2 cellular contexts compared by ENCODE assay signal in the genomic region with DNA sequence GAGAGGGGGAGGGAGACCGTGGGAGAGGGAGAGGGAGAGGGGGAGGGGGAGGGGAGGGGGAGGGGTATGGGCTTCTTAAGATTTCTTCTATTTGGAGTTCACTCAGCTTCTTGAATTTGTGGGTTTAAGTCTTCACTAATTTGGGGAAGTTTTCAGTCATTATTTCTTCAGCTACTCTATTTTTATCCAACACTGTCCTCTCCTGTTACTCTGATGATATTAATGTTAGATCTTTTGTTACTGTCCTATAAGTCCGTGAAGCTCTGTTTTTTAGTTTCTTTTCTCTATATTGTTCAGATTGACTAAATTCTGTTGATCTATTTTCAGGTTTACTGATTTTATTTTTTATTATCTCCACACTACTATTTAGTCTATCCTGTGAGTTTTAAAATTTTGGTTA.
TF ChIP-seq lines count a peak whose summit lies in the region.

No MANE protein-coding gene starts in this region.

TF ChIP-seq in A549, 52 proteins besides CTCF, POLR2A, EP300 and RAD21:
- TF ChIP-seq SMC3 (IDR thresholded peaks at IDR 0.05) (no peak), FOSL2 (IDR thresholded peaks at IDR 0.05) (no peak), FOSL2 (CRISPR knock-in tag; IDR thresholded peaks at IDR 0.05) (no peak), GATA3 (IDR thresholded peaks at IDR 0.05; ENCODE audit: borderline replicate concordance) (no peak), CBX2 (IDR thresholded peaks at IDR 0.05; ENCODE audit: borderline replicate concordance, low read depth) (no peak), MYC (IDR thresholded peaks at IDR 0.05; ENCODE audit: borderline replicate concordance, low read length) (no peak), HOXB13 (CRISPR knock-in tag; IDR thresholded peaks at IDR 0.05; ENCODE audit: low read depth) (no peak), MAZ (IDR thresholded peaks at IDR 0.05; ENCODE audit: borderline replicate concordance, low read depth, low read length) (no peak), RNF2 (IDR thresholded peaks at IDR 0.05; ENCODE audit: borderline replicate concordance, low read depth) (no peak), JUN (IDR thresholded peaks at IDR 0.05) (no peak), SREBF2 (IDR thresholded peaks at IDR 0.05) (no peak), HDAC2 (IDR thresholded peaks at IDR 0.05) (no peak), NFE2L2 (conservative IDR thresholded peaks at IDR 0.05; ENCODE audit: low read length) (no peak), NR3C1 (IDR thresholded peaks at IDR 0.05) (no peak), ESRRA (IDR thresholded peaks at IDR 0.05; ENCODE audit: borderline replicate concordance, low read length) (no peak), JUNB (IDR thresholded peaks at IDR 0.05) (no peak)
- TF ChIP-seq, protein P1, sequence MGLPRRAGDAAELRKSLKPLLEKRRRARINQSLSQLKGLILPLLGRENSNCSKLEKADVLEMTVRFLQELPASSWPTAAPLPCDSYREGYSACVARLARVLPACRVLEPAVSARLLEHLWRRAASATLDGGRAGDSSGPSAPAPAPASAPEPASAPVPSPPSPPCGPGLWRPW (IDR thresholded peaks at IDR 0.05) = no peak
- TF ChIP-seq, protein P2, sequence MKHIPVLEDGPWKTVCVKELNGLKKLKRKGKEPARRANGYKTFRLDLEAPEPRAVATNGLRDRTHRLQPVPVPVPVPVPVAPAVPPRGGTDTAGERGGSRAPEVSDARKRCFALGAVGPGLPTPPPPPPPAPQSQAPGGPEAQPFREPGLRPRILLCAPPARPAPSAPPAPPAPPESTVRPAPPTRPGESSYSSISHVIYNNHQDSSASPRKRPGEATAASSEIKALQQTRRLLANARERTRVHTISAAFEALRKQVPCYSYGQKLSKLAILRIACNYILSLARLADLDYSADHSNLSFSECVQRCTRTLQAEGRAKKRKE (CRISPR knock-in tag; IDR thresholded peaks at IDR 0.05; ENCODE audit: low read depth) = no peak
- TF ChIP-seq, protein P3, sequence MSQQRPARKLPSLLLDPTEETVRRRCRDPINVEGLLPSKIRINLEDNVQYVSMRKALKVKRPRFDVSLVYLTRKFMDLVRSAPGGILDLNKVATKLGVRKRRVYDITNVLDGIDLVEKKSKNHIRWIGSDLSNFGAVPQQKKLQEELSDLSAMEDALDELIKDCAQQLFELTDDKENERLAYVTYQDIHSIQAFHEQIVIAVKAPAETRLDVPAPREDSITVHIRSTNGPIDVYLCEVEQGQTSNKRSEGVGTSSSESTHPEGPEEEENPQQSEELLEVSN (IDR thresholded peaks at IDR 0.05; ENCODE audit: borderline replicate concordance, low read depth) = no peak
- TF ChIP-seq, protein P4, sequence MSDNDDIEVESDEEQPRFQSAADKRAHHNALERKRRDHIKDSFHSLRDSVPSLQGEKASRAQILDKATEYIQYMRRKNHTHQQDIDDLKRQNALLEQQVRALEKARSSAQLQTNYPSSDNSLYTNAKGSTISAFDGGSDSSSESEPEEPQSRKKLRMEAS (IDR thresholded peaks at IDR 0.05) = no peak

TF ChIP-seq in GM12878, 131 proteins besides CTCF, POLR2A, EP300 and RAD21:
- TF ChIP-seq, protein P5, sequence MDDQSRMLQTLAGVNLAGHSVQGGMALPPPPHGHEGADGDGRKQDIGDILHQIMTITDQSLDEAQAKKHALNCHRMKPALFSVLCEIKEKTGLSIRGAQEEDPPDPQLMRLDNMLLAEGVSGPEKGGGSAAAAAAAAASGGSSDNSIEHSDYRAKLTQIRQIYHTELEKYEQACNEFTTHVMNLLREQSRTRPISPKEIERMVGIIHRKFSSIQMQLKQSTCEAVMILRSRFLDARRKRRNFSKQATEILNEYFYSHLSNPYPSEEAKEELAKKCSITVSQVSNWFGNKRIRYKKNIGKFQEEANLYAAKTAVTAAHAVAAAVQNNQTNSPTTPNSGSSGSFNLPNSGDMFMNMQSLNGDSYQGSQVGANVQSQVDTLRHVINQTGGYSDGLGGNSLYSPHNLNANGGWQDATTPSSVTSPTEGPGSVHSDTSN (IDR thresholded peaks at IDR 0.05; ENCODE audit: insufficient replicate concordance, low read depth, low read length) = no peak
- TF ChIP-seq NFIC (IDR thresholded peaks at IDR 0.05; ENCODE audit: low read depth, low read length) (no peak), NFXL1 (IDR thresholded peaks at IDR 0.05; ENCODE audit: borderline replicate concordance) (no peak), IKZF1 (conservative IDR thresholded peaks at IDR 0.05) (no peak), CHD1 (IDR thresholded peaks at IDR 0.05; ENCODE audit: low read depth, low read length) (no peak), SRF (IDR thresholded peaks at IDR 0.05; ENCODE audit: low read depth in 2 of 2, low read length in 2 of 2) (no peak), ZNF207 (IDR thresholded peaks at IDR 0.05; ENCODE audit: borderline replicate concordance) (no peak), SREBF1 (IDR thresholded peaks at IDR 0.05; ENCODE audit: low read length) (no peak), PAX5 (IDR thresholded peaks at IDR 0.05; ENCODE audit: borderline replicate concordance, low read depth, low read length) (no peak), JUND (IDR thresholded peaks at IDR 0.05; ENCODE audit: low read depth, low read length) (no peak)
- TF ChIP-seq, protein P6, sequence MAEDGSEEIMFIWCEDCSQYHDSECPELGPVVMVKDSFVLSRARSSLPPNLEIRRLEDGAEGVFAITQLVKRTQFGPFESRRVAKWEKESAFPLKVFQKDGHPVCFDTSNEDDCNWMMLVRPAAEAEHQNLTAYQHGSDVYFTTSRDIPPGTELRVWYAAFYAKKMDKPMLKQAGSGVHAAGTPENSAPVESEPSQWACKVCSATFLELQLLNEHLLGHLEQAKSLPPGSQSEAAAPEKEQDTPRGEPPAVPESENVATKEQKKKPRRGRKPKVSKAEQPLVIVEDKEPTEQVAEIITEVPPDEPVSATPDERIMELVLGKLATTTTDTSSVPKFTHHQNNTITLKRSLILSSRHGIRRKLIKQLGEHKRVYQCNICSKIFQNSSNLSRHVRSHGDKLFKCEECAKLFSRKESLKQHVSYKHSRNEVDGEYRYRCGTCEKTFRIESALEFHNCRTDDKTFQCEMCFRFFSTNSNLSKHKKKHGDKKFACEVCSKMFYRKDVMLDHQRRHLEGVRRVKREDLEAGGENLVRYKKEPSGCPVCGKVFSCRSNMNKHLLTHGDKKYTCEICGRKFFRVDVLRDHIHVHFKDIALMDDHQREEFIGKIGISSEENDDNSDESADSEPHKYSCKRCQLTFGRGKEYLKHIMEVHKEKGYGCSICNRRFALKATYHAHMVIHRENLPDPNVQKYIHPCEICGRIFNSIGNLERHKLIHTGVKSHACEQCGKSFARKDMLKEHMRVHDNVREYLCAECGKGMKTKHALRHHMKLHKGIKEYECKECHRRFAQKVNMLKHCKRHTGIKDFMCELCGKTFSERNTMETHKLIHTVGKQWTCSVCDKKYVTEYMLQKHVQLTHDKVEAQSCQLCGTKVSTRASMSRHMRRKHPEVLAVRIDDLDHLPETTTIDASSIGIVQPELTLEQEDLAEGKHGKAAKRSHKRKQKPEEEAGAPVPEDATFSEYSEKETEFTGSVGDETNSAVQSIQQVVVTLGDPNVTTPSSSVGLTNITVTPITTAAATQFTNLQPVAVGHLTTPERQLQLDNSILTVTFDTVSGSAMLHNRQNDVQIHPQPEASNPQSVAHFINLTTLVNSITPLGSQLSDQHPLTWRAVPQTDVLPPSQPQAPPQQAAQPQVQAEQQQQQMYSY (CRISPR knock-in tag; IDR thresholded peaks at IDR 0.05) = no peak
